ENCODE assay signal across 8 cellular contexts in genomic region chr14:24430682-24431568, GRCh38. TPM values are rescaled to one million over a fixed set of nuclear protein-coding genes. Genes with fewer than 3 reads are reported as not detected.
DNase-seq lines count a peak whose midpoint lies in the region; ATAC-seq, FAIRE-seq and TF ChIP-seq lines count a peak whose summit lies in the region.

No MANE protein-coding gene starts in this region.

- no peak overlapping the region for H3K27ac Mint-ChIP-seq in WTC11
- peak overlapping the region; percentile 98 to 99 for H3K27ac Mint-ChIP-seq in stimulated activated naive CD8-positive, alpha-beta T cell treated with anti-CD3 and anti-CD28 coated beads, Interleukin-15, amount 100 ng/mL, for 72 hours

- TF ChIP-seq CTCF in GM06990 (IDR thresholded peaks at IDR 0.05; ENCODE audit: insufficient read depth, low read length, poor library complexity, severe bottlenecking), result no peak
- no peak for TF ChIP-seq CTCF in WTC11 (IDR thresholded peaks at IDR 0.05)
- TF ChIP-seq CTCF in coronary artery (IDR thresholded peaks at IDR 0.05), result no peak

- no peak for FAIRE-seq in RCC 7860 (lab: Jason Lieb, UNC)

- no peaks in the 10 kb centered on the region for H3K27me3 ChIP-seq in GM06990 (replicated peaks; ENCODE audit: control insufficient read depth, insufficient read depth, low read length)

- DNase-seq in GM06990 (ENCODE audit: extremely low read depth, insufficient read length), result peak; percentile 72
- peak; percentile 41 for DNase-seq in WTC11 (ENCODE audit: low spot score)
- DNase-seq in coronary artery (ENCODE audit: low spot score), result no peak
- peak; percentile 75 to 80 for DNase-seq in stimulated activated naive CD8-positive, alpha-beta T cell treated with anti-CD3 and anti-CD28 coated beads, Interleukin-15, amount 100 ng/mL, for 72 hours
- DNase-seq in NCI-H1436 treated with DMSO at 0.1 percent for 48 hours (lab: John Stamatoyannopoulos, UW), result no peak
- DNase-seq in RCC 7860 (ENCODE audit: low spot score), result no peak

- POLR2A ChIA-PET in WTC11 (lab: Charles Lee), result interaction anchor here (0.5 to 3.3 kb wide), 15 partner anchors 11 to 188 kb away, joined by 3 to 23 read pairs (median 4); partner anchors contain the start of genes DHRS1, NFATC4, NOP9 and TINF2

- peak overlapping the region; percentile 96 to 99 for H3K27ac ChIP-seq in coronary artery
- peak overlapping the region; percentile 92 for H3K27ac ChIP-seq in mesodermal cell (ENCODE audit: low read depth, low read length, severe bottlenecking)

- peaks cover 10% of the 10 kb centered on the region for H3K36me3 Mint-ChIP-seq in WTC11

- H3K4me1 Mint-ChIP-seq in WTC11, result peaks cover 31% of the 10 kb centered on the region
- H3K4me1 Mint-ChIP-seq in stimulated activated naive CD8-positive, alpha-beta T cell treated with anti-CD3 and anti-CD28 coated beads, Interleukin-15, amount 100 ng/mL, for 72 hours, result peaks cover 64% of the 10 kb centered on the region

- H3K9me3 ChIP-seq in mesodermal cell (ENCODE audit: control insufficient read depth, low read length), result no peaks in the 10 kb centered on the region

- peak overlapping the region; percentile 94 for H3K4me3 ChIP-seq in GM06990 (replicated peaks; ENCODE audit: low read depth, low read length)
- H3K4me3 ChIP-seq in coronary artery, result peak overlapping the region; percentile 89
- H3K4me3 ChIP-seq in mesodermal cell (ENCODE audit: extremely low read depth, insufficient read depth, low read length, poor library complexity, severe bottlenecking), result peak overlapping the region; percentile 73

- CTCF ChIA-PET in WTC11 (lab: Charles Lee), result interaction anchor here (0.6 to 11.4 kb wide), 66 partner anchors 8 to 350 kb away, joined by 3 to 518 read pairs (median 6); partner anchors contain the start of genes ADCY4, CHMP4A, CIDEB and DHRS1

- H3K27me3 Mint-ChIP-seq in WTC11 (ENCODE audit: low read depth), result peaks cover 16% of the 10 kb centered on the region
- no peaks in the 10 kb centered on the region for H3K27me3 Mint-ChIP-seq in stimulated activated naive CD8-positive, alpha-beta T cell treated with anti-CD3 and anti-CD28 coated beads, Interleukin-15, amount 100 ng/mL, for 72 hours

- H3K9me3 Mint-ChIP-seq in WTC11, result no peaks in the 10 kb centered on the region
- H3K9me3 Mint-ChIP-seq in stimulated activated naive CD8-positive, alpha-beta T cell treated with anti-CD3 and anti-CD28 coated beads, Interleukin-15, amount 100 ng/mL, for 72 hours, result no peaks in the 10 kb centered on the region

- H3K36me3 ChIP-seq in GM06990 (ENCODE audit: control insufficient read depth, insufficient read depth, low read length) (peaks cover 15% of the 10 kb centered on the region), mesodermal cell (ENCODE audit: control insufficient read depth, insufficient read depth, low read length) (peaks cover 31% of the 10 kb centered on the region)

- H3K4me1 ChIP-seq in mesodermal cell (ENCODE audit: control insufficient read depth, insufficient read depth, low read length, poor library complexity, severe bottlenecking), result peaks cover 12% of the 10 kb centered on the region

- WGBS in mesodermal cell (ENCODE audit: insufficient coverage in 2 of 2), 2 experiments, result 22 to 25% methylated on average over 11 to 14 of the region's 19 CpGs

- ATAC-seq in HG02884 (IDR thresholded peaks at IDR 0.05; ENCODE audit: unreplicated experiment), result peak; percentile 29
- ATAC-seq in WTC11, result no peak
- peak; percentile 74 for ATAC-seq in stimulated activated naive CD8-positive, alpha-beta T cell treated with anti-CD3 and anti-CD28 coated beads, Interleukin-15, amount 100 ng/mL, for 72 hours

- peak overlapping the region; percentile 74 for H3K4me3 Mint-ChIP-seq in WTC11
- H3K4me3 Mint-ChIP-seq in stimulated activated naive CD8-positive, alpha-beta T cell treated with anti-CD3 and anti-CD28 coated beads, Interleukin-15, amount 100 ng/mL, for 72 hours, result peak overlapping the region; percentile 92

TF ChIP-seq in WTC11, 78 proteins besides CTCF, POLR2A, EP300 and RAD21:
- TF ChIP-seq CREB1 (CRISPR knock-in tag; IDR thresholded peaks at IDR 0.05) (no peak), NFE2L1 (CRISPR knock-in tag; IDR thresholded peaks at IDR 0.05) (no peak), ARID4B (CRISPR knock-in tag; IDR thresholded peaks at IDR 0.05; ENCODE audit: borderline replicate concordance) (no peak), OVOL2 (CRISPR knock-in tag; IDR thresholded peaks at IDR 0.05; ENCODE audit: borderline replicate concordance) (no peak), NR1H2 (CRISPR knock-in tag; IDR thresholded peaks at IDR 0.05) (no peak), ZNF138 (CRISPR knock-in tag; conservative IDR thresholded peaks at IDR 0.05) (no peak), FOXK1 (CRISPR knock-in tag; IDR thresholded peaks at IDR 0.05) (no peak; the same call in 1 of the 2 replicates), NR3C1 (CRISPR knock-in tag; conservative IDR thresholded peaks at IDR 0.05; ENCODE audit: low read depth) (no peak)

RNA-seq across cellular contexts. Expression of gene KHNYN, which starts 1.2 kb away (rescaled TPM):
- total RNA-seq in WTC11 (2021), result 33.2 to 34.2 TPM (median 33.3 TPM) in 3 replicates
- polyA plus RNA-seq in mesodermal cell (2013, experiment 1 of 2), result 47.1 TPM
- 41.5 TPM for polyA plus RNA-seq in mesodermal cell (2013, experiment 2 of 2)

RNA-seq across cellular contexts. Expression of gene CBLN3, which starts 1.5 kb away (rescaled TPM):
- 0.94 to 2.1 TPM (median 1.5 TPM) in 3 replicates for total RNA-seq in WTC11 (2021)
- polyA plus RNA-seq in mesodermal cell (2013, experiment 1 of 2), result 1.2 TPM
- polyA plus RNA-seq in mesodermal cell (2013, experiment 2 of 2), result 1.1 TPM

RNA-seq across cellular contexts. Expression of gene SDR39U1, which starts 11.7 kb away (rescaled TPM):
- total RNA-seq in WTC11 (2021), result 55.0 to 59.2 TPM (median 56.7 TPM) in 3 replicates
- polyA plus RNA-seq in mesodermal cell (2013, experiment 1 of 2), result 45.9 TPM
- polyA plus RNA-seq in mesodermal cell (2013, experiment 2 of 2), result 34.4 TPM

RNA-seq across cellular contexts. Expression of gene NYNRIN, which starts 32.1 kb away (rescaled TPM):
- 16.6 to 18.3 TPM (median 17.9 TPM) in 3 replicates for total RNA-seq in WTC11 (2021)
- 33.2 TPM for polyA plus RNA-seq in mesodermal cell (2013, experiment 1 of 2)
- polyA plus RNA-seq in mesodermal cell (2013, experiment 2 of 2), result 28.2 TPM

Comparison
In these comparisons a context has a peak if more than half of its experiments do, and no peak if none do; other contexts are left out.
1. DNase-seq: peak in GM06990 (single experiment), WTC11 (single experiment) and stimulated activated naive CD8-positive, alpha-beta T cell treated with anti-CD3 and anti-CD28 coated beads, Interleukin-15, amount 100 ng/mL, for 72 hours (2 of 2); none in coronary artery (single experiment), NCI-H1436 treated with DMSO at 0.1 percent for 48 hours (single experiment) and RCC 7860 (single experiment).
2. Peak in every context shown above with its lines, with median percentiles within 50 percentile points of each other: H3K4me3 ChIP-seq.